In the genomic region with DNA sequence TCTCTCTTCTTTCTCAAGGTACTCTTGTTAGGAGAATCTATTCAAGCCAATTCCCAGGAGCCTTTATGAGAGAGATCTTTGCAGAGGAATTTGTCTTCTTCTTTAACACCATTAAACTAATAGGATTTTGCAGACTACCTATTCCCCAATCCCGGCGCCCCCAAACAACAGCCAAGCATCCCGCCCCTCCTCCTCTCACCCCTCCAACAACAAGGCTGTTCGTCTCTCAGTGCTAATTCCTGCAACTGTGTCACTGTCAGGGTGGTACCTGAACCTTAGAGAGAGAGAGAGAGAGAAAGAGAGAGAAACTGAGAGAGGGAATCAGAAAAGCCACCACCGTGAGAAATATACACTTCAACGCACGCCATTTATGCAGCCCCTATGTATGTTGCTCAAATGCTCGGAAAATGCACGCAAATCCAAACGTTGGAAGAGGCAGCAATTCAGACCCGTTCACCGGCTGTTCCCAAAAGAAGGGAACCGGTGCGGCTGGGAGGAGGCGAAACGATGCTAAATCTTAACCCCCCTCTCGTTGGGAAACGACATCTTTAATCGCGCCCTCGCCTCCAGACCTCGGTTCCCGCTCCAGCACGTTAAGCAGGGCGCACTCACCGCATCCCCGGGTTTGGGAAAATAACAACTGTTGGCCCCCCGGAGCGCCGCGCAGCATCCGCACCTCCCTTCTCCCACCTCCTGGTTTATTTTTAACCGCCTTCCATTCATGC, we compare ENCODE assay signal across 17 cellular contexts. TPM values are rescaled to one million over a fixed set of nuclear protein-coding genes. Genes with fewer than 3 reads are reported as not detected.
DNase-seq lines count a peak whose midpoint lies in the region; ATAC-seq and TF ChIP-seq lines count a peak whose summit lies in the region.
"Had no signal": no experiment of that assay in that cellular context is flagged by ENCODE, and none has a peak within 500 bp of the region (broad histone marks: within the 10 kb centered on the region; RNA-seq: fewer than 3 reads in every experiment).

No MANE protein-coding gene starts in this region.

- 2 to 4% (median 3%) methylated on average over 33 of the region's 33 CpGs for WGBS in heart left ventricle, 4 donors

- DNase-seq in GM10266 (ENCODE audit: extremely low spot score) (peak; percentile 8), NCI-H82 (lab: John Stamatoyannopoulos, UW) (peak; percentile 90), heart left ventricle (peak in 2 of 5 donors; percentile 23 to 33), posterior vena cava (ENCODE audit: low spot score) (peak; percentile 63)
- DNase-seq: activated CD4-positive, alpha-beta T cell treated with anti-CD3 and anti-CD28 coated beads for 4 hours; activated naive CD8-positive, alpha-beta T cell treated with anti-CD3 and anti-CD28 coated beads, Interleukin-2, amount 10 ng/mL, durations not matched to agents 7 days and 5 days; GF-D8; MM.1S; naive B cell; NCI-H2107; NK-92 treated with Interleukin-12 subunit alpha and Interleukin-12 subunit beta, amount 100 ng/mL, for 24 hours; stimulated activated CD4-positive, alpha-beta T cell treated with anti-CD3 and anti-CD28 coated beads, Interleukin-2, amount 100 ng/mL, for 24 hours had no signal

- ATAC-seq in heart left ventricle (peak in 3 of 4 donors; percentile 8 to 22 (median 14)), GM21423 (IDR thresholded peaks at IDR 0.05; ENCODE audit: unreplicated experiment) (no peak), GM21526 (IDR thresholded peaks at IDR 0.05; ENCODE audit: low FRiP score, unreplicated experiment) (no peak), GM18511 (IDR thresholded peaks at IDR 0.05; ENCODE audit: unreplicated experiment) (no peak), HG03469 (IDR thresholded peaks at IDR 0.05; ENCODE audit: unreplicated experiment) (no peak)

- peaks cover 0 to 41% (median 9%) of the 10 kb centered on the region in 9 donors for H3K27me3 ChIP-seq in heart left ventricle

- peak overlapping the region in 7 of 12 donors; percentile 14 to 73 (median 37) for H3K27ac ChIP-seq in heart left ventricle

- intact Hi-C loops in heart left ventricle (cut with DNase I): loop anchor here in 2 of 10 donors (10.0 kb wide), 2 partner anchors 231 to 241 kb away; no protein-coding TSS in a partner anchor
- intact Hi-C loops in posterior vena cava (cut with DNase I): no loop called here

- H3K9me3 ChIP-seq in heart left ventricle: no peaks in the 10 kb centered on the region

- TF ChIP-seq CTCF in GM10266 (IDR thresholded peaks at IDR 0.05; ENCODE audit: control insufficient read depth, insufficient read depth, low read depth, missing control alignments) (no peak), heart left ventricle (IDR thresholded peaks at IDR 0.05) (no peak)

- no peak for TF ChIP-seq POLR2A in heart left ventricle (IDR thresholded peaks at IDR 0.05)

- peaks cover 0 to 9% (median 0%) of the 10 kb centered on the region in 12 donors for H3K4me1 ChIP-seq in heart left ventricle

- H3K4me3 ChIP-seq in heart left ventricle: peak overlapping the region; percentile 22 to 75 (median 57)

- H3K36me3 ChIP-seq in heart left ventricle: no peaks in the 10 kb centered on the region

RNA-seq across cellular contexts. Expression of gene KCNA4, which starts 0.9 kb away (rescaled TPM):
- total RNA-seq in heart left ventricle (10 to 100 TPM in 2 of 9 donors, 1 to 10 TPM in 7; 3.2 to 12.2 (median 7.1) TPM), posterior vena cava (under 1 TPM; 0.32 to 0.71 TPM)
- polyA plus RNA-seq in heart left ventricle: 1 to 10 TPM; 1.7 to 5.8 TPM
- total RNA-seq: activated naive CD8-positive, alpha-beta T cell treated with anti-CD3 and anti-CD28 coated beads, Interleukin-2, amount 10 ng/mL, durations not matched to agents 7 days and 5 days; HT1080 had no signal

Comparison
In these comparisons a context has a peak if more than half of its experiments do, and no peak if none do; other contexts are left out.
1. ATAC-seq: peak in heart left ventricle (3 of 4); none in GM21423 (single experiment), GM21526 (single experiment), GM18511 (single experiment) and HG03469 (single experiment).